8 cellular contexts compared by ENCODE assay signal in the genomic region with DNA sequence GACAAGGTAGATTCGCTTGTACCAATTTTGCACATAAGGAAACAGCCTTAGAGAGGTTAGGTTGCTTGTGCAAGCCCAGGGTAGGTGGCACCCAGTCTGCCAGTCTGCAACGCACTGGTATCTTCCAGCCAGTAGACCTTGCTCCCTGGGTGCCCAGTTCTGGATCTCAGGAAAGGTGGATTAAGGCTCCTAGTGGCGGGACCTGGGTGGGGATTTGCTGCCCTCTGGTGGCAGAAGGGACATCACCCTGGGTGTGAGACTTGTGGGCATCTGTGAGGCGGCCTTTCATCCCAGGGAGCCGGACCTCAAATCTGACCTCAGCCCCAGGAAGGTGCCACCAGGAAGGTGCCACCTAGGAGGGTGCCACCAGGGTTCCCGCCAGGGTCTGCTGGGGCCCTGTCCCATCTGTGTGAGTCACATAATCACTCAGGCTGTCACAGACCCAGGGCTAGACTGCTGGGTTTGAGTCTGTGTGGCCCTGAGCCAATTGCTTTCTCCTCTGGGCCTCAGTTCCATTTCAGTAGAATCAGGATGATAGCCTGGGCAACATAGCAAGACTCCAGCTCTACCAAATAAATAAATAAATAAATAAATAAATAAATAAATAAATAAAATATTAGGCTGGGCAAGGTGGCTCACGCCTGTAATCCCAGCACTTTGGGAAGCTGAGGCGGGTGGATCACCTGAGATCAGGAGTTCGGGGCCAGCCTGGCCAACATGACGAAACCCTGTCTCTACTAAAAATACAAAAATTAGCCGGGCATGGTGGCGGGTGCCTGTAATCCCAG. TPM values are rescaled to one million over a fixed set of nuclear protein-coding genes. Genes with fewer than 3 reads are reported as not detected.
A peak's percentile ranks its signal among the peaks of the same experiment; 100 is the strongest.
DNase-seq lines count a peak whose midpoint lies in the region; ATAC-seq and TF ChIP-seq lines count a peak whose summit lies in the region.

No MANE protein-coding gene starts in this region.

- H3K27ac Mint-ChIP-seq in CD4-positive, alpha-beta T cell, result no peak overlapping the region
- H3K27ac Mint-ChIP-seq in activated CD4-positive, alpha-beta memory T cell treated with anti-CD3 and anti-CD28 coated beads for 36 hours, result no peak overlapping the region
- H3K27ac Mint-ChIP-seq in memory B cell, result no peak overlapping the region

- H3K4me3 ChIP-seq in HAP-1, result no peak overlapping the region

- H3K4me3 Mint-ChIP-seq in CD4-positive, alpha-beta T cell, result no peak overlapping the region
- no peak overlapping the region for H3K4me3 Mint-ChIP-seq in activated CD4-positive, alpha-beta memory T cell treated with anti-CD3 and anti-CD28 coated beads for 36 hours
- H3K4me3 Mint-ChIP-seq in memory B cell, result no peak overlapping the region

- intact Hi-C loops in CD4-positive, alpha-beta T cell (cut with DNase I, micrococcal nuclease), result loop anchor here (1.0 to 5.0 kb wide), 3 partner anchors 112 to 849 kb away; no protein-coding TSS in a partner anchor
- intact Hi-C loops in activated CD4-positive, alpha-beta memory T cell treated with anti-CD3 and anti-CD28 coated beads for 36 hours (cut with micrococcal nuclease), result loop anchor here (1.0 kb wide), 1 partner anchor 112 kb away; no protein-coding TSS in a partner anchor

- H3K27me3 Mint-ChIP-seq in CD4-positive, alpha-beta T cell, result no peaks in the 10 kb centered on the region
- H3K27me3 Mint-ChIP-seq in activated CD4-positive, alpha-beta memory T cell treated with anti-CD3 and anti-CD28 coated beads for 36 hours, result no peaks in the 10 kb centered on the region
- no peaks in the 10 kb centered on the region for H3K27me3 Mint-ChIP-seq in memory B cell

- in situ Hi-C loops in HAP-1 (cut with MboI; ENCODE audit: low sequenced_read_pairs), result loop anchor here (5.0 kb wide), 1 partner anchor 114 kb away; no protein-coding TSS in a partner anchor

- H3K27ac ChIP-seq in CD4-positive, alpha-beta T cell (ENCODE audit: low read depth, low read length), result no peak overlapping the region

- TF ChIP-seq CTCF in CD4-positive, alpha-beta T cell (IDR thresholded peaks at IDR 0.05), result peak; percentile 86

- DNase-seq in CD4-positive, alpha-beta T cell, result peak; percentile 55 to 73 (median 60)
- DNase-seq in HAP-1 (ENCODE audit: low spot score in 2 of 2), result peak; percentile 63 to 92
- DNase-seq in NCI-H748 (lab: John Stamatoyannopoulos, UW; ENCODE audit: unreplicated experiment), result peak; percentile 72
- peak; percentile 78 for DNase-seq in activated CD4-positive, alpha-beta memory T cell treated with anti-CD3 and anti-CD28 coated beads for 36 hours
- DNase-seq in effector CD4-positive, alpha-beta T cell, result peak; percentile 70
- peak; percentile 71 to 77 for DNase-seq in memory B cell (ENCODE audit: low spot score in 2 of 2)
- DNase-seq in stimulated activated CD8-positive, alpha-beta memory T cell treated with anti-CD3 and anti-CD28 coated beads, Interleukin-15, amount 100 ng/mL, for 1 hour (ENCODE audit: low read depth), result peak; percentile 42

- peak; percentile 64 for ATAC-seq in CD4-positive, alpha-beta T cell (ENCODE audit: poor library complexity)
- ATAC-seq in memory B cell (ENCODE audit: low read depth), result peak; percentile 81
- no peak for ATAC-seq in HG02763 (IDR thresholded peaks at IDR 0.05; ENCODE audit: unreplicated experiment)

- CTCF ChIA-PET in CD4-positive, alpha-beta T cell (lab: Charles Lee), result interaction anchor here (1.0 kb wide), 2 partner anchors 60 to 112 kb away, joined by 3 to 5 read pairs; no protein-coding TSS in a partner anchor
- CTCF ChIA-PET in activated CD4-positive, alpha-beta memory T cell treated with anti-CD3 and anti-CD28 coated beads for 36 hours (lab: Charles Lee), result interaction anchor here (1.0 to 4.0 kb wide), 6 partner anchors 10 to 112 kb away, joined by 4 to 50 read pairs (median 6); no protein-coding TSS in a partner anchor

- peaks cover 19% of the 10 kb centered on the region for H3K36me3 ChIP-seq in HAP-1 (replicated peaks)

- H3K9me3 ChIP-seq in CD4-positive, alpha-beta T cell (ENCODE audit: control insufficient read depth, low read length), result no peaks in the 10 kb centered on the region
- no peaks in the 10 kb centered on the region for H3K9me3 ChIP-seq in HAP-1

- H3K4me1 ChIP-seq in HAP-1, result no peaks in the 10 kb centered on the region

- H3K36me3 Mint-ChIP-seq in CD4-positive, alpha-beta T cell (ENCODE audit: low read depth), result peaks cover 20% of the 10 kb centered on the region
- peaks cover 2% of the 10 kb centered on the region for H3K36me3 Mint-ChIP-seq in activated CD4-positive, alpha-beta memory T cell treated with anti-CD3 and anti-CD28 coated beads for 36 hours
- H3K36me3 Mint-ChIP-seq in memory B cell, result peaks cover 8% of the 10 kb centered on the region

- POLR2A ChIA-PET in CD4-positive, alpha-beta T cell (lab: Charles Lee), result interaction anchor here (0.9 kb wide), 1 partner anchor 35 kb away, joined by 3 read pairs; no protein-coding TSS in a partner anchor
- POLR2A ChIA-PET in activated CD4-positive, alpha-beta memory T cell treated with anti-CD3 and anti-CD28 coated beads for 36 hours (lab: Charles Lee), result no interaction called here

- no peaks in the 10 kb centered on the region for H3K27me3 ChIP-seq in CD4-positive, alpha-beta T cell (ENCODE audit: control insufficient read depth, insufficient read depth, low read length)
- H3K27me3 ChIP-seq in HAP-1 (ENCODE audit: low read depth), result no peaks in the 10 kb centered on the region

- no peaks in the 10 kb centered on the region for H3K9me3 Mint-ChIP-seq in CD4-positive, alpha-beta T cell
- H3K9me3 Mint-ChIP-seq in activated CD4-positive, alpha-beta memory T cell treated with anti-CD3 and anti-CD28 coated beads for 36 hours, result no peaks in the 10 kb centered on the region
- no peaks in the 10 kb centered on the region for H3K9me3 Mint-ChIP-seq in memory B cell

- H3K4me1 Mint-ChIP-seq in CD4-positive, alpha-beta T cell (ENCODE audit: low read depth), result peaks cover 6% of the 10 kb centered on the region
- peaks cover 5% of the 10 kb centered on the region for H3K4me1 Mint-ChIP-seq in activated CD4-positive, alpha-beta memory T cell treated with anti-CD3 and anti-CD28 coated beads for 36 hours (ENCODE audit: low read depth)
- peaks cover 9% of the 10 kb centered on the region for H3K4me1 Mint-ChIP-seq in memory B cell

RNA-seq across cellular contexts. Expression of a gene that starts 5.3 kb away (rescaled TPM):
- total RNA-seq in CD4-positive, alpha-beta T cell, result 10 to 100 TPM; 47.4 to 48.0 TPM
- 10 to 100 TPM; 20.8 to 22.6 TPM for total RNA-seq in activated CD4-positive, alpha-beta memory T cell treated with anti-CD3 and anti-CD28 coated beads for 36 hours

RNA-seq across cellular contexts. Expression of a gene that starts 34.6 kb away (rescaled TPM):
- not detected for total RNA-seq in CD4-positive, alpha-beta T cell
- not detected for total RNA-seq in activated CD4-positive, alpha-beta memory T cell treated with anti-CD3 and anti-CD28 coated beads for 36 hours

RNA-seq across cellular contexts. Expression of a gene that starts 42.5 kb away (rescaled TPM):
- total RNA-seq in CD4-positive, alpha-beta T cell, result 10 to 100 TPM; 12.3 to 16.5 TPM
- 10 to 100 TPM; 28.7 to 31.5 TPM for total RNA-seq in activated CD4-positive, alpha-beta memory T cell treated with anti-CD3 and anti-CD28 coated beads for 36 hours
